ENCODE assay signal across 22 cellular contexts in genomic region chr14:59176764-59177163, GRCh38.
"Had no signal": no experiment of that assay in that cellular context is flagged by ENCODE, and none has a peak within 500 bp of the region (broad histone marks: within the 10 kb centered on the region; RNA-seq: fewer than 3 reads in every experiment).

No MANE protein-coding gene starts in this region.

- H3K4me1 ChIP-seq: left lung, parathyroid adenoma, thyroid gland had no signal

- H3K27ac ChIP-seq: left lung, parathyroid adenoma, sigmoid colon, thyroid gland had no signal

- DNase-seq: activated CD4-positive, alpha-beta memory T cell treated with anti-CD3 and anti-CD28 coated beads for 36 hours; activated CD4-positive, alpha-beta T cell treated with anti-CD3 and anti-CD28 coated beads for 48 hours; activated naive CD4-positive, alpha-beta T cell treated with Interleukin-2 at 50 U/mL for 16 hours; activated naive CD8-positive, alpha-beta T cell treated with anti-CD3 and anti-CD28 coated beads for 36 hours; activated T-cell treated with anti-CD3 and anti-CD28 coated beads, Interleukin-2, amount 50 U/mL, for 48 hours; amygdala; cerebellar nuclear complex; cortex of kidney; esophagus squamous epithelium; glutamatergic neuron; hippocampal formation; kidney glomerular epithelial cell; left lung; mammary epithelial cell; naive thymus-derived CD8-positive, alpha-beta T cell; sigmoid colon; stimulated activated CD4-positive, alpha-beta T cell treated with anti-CD3 and anti-CD28 coated beads, Interleukin-15, amount 100 ng/mL, for 24 hours; stimulated activated CD8-positive, alpha-beta memory T cell treated with anti-CD3 and anti-CD28 coated beads, Interleukin-4, amount 100 ng/mL, for 48 hours; stimulated activated naive B cell treated with anti-CD40 and anti-IgM and Interleukin-4, amounts not matched to agents 10 μg/mL and 1 μg/mL and 100 μg/mL, for 72 hours; thyroid gland had no signal

- ATAC-seq: left lung; naive thymus-derived CD8-positive, alpha-beta T cell; stimulated activated naive B cell treated with anti-CD40 and anti-IgM and Interleukin-4, amounts not matched to agents 10 μg/mL and 1 μg/mL and 100 μg/mL, for 72 hours had no signal

- H3K4me3 ChIP-seq: esophagus squamous epithelium, left lung, sigmoid colon, smooth muscle cell, thyroid gland had no signal

- H3K27me3 ChIP-seq: esophagus squamous epithelium, left lung, sigmoid colon, thyroid gland had no signal

- H3K36me3 ChIP-seq: esophagus squamous epithelium, left lung, sigmoid colon, thyroid gland had no signal

- H3K9me3 ChIP-seq: esophagus squamous epithelium, left lung, sigmoid colon, thyroid gland had no signal
